In the genomic region with DNA sequence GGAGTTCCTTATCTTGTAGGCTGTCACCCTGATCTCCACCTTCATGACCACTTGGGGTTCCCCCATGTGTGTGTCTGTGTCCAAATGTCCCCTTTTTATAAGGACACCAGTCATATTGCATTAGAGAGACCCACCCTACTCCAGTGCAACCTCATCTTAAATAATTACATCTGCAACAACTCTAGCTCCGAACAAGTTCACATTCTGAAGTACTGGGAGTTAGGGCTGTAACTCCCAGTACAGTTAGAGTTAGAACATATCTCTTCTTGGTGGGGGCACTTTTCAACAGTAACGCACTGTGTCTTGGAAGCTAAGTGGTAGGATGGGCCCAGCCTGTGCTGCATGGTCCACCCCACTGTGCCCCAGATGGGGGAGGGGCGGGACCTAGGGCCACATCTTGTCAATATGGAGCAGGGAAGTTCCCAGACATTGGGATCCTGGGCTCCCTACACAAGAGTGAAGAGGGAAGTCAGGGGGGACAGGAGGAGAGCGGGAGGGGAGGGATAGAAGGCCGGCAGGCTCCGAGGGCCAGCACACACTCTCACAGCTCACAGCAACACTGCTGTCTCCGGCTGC, we compare ENCODE assay signal across 20 cellular contexts. TPM values are rescaled to one million over a fixed set of nuclear protein-coding genes. Genes with fewer than 3 reads are reported as not detected.
DNase-seq lines count a peak whose midpoint lies in the region; ATAC-seq and TF ChIP-seq lines count a peak whose summit lies in the region.
"Had no signal": no experiment of that assay in that cellular context is flagged by ENCODE, and none has a peak within 500 bp of the region (broad histone marks: within the 10 kb centered on the region; RNA-seq: fewer than 3 reads in every experiment).

No MANE protein-coding gene starts in this region.

- H2AFZ ChIP-seq in SK-N-SH (ENCODE audit: low read depth) (no peak overlapping the region), neuronal stem cell (ENCODE audit: low read length) (no peak overlapping the region)

- no peak overlapping the region for H3K4me2 ChIP-seq in SK-N-SH
- H3K4me2 ChIP-seq in neuronal stem cell (ENCODE audit: insufficient read depth, low read length, poor library complexity, severe bottlenecking) = no peak overlapping the region

- no peaks in the 10 kb centered on the region for H3K9me2 ChIP-seq in SK-N-SH

- H3K36me3 ChIP-seq in SK-N-SH (replicated peaks in 1 of 2; ENCODE audit: control insufficient read depth in 1 of 2, insufficient read depth in 2 of 2, low read length in 1 of 2) = no peaks in the 10 kb centered on the region
- H3K36me3 ChIP-seq in H7 (replicated peaks; ENCODE audit: control insufficient read depth, insufficient read depth, low read length) = no peaks in the 10 kb centered on the region
- H3K36me3 ChIP-seq in esophagus muscularis mucosa = no peaks in the 10 kb centered on the region
- H3K36me3 ChIP-seq in neuronal stem cell (replicated peaks in 1 of 2; ENCODE audit: control insufficient read depth in 2 of 2, insufficient read depth in 2 of 2, low read length in 2 of 2) = no peaks in the 10 kb centered on the region
- H3K36me3 ChIP-seq in tibial nerve = peaks cover 0 to 7% (median 0%) of the 10 kb centered on the region in 3 donors
- H3K36me3 ChIP-seq: HAP-1, Peyer's patch had no signal

- no peak overlapping the region for H2BK120ac ChIP-seq in neuronal stem cell (ENCODE audit: low read depth, low read length)

- no peaks in the 10 kb centered on the region for H4K20me1 ChIP-seq in SK-N-SH (ENCODE audit: insufficient read depth)

- H3K27me3 ChIP-seq in SK-N-SH (ENCODE audit: insufficient read depth) (no peaks in the 10 kb centered on the region), H7 (ENCODE audit: control insufficient read depth, insufficient read depth, low read length) (no peaks in the 10 kb centered on the region), esophagus muscularis mucosa (no peaks in the 10 kb centered on the region), neuronal stem cell (ENCODE audit: control insufficient read depth in 3 of 3, insufficient read depth in 3 of 3, low read depth in 1 of 3, low read length in 3 of 3) (peaks cover 0 to 26% (median 0%) of the 10 kb centered on the region in 3 experiments), tibial nerve (no peaks in the 10 kb centered on the region)
- H3K27me3 ChIP-seq: Peyer's patch had no signal

- no peaks in the 10 kb centered on the region for H3K79me2 ChIP-seq in SK-N-SH (ENCODE audit: insufficient read depth)

- H2BK15ac ChIP-seq in neuronal stem cell (ENCODE audit: low read length) = no peak overlapping the region

- H3K79me1 ChIP-seq in neuronal stem cell (ENCODE audit: low read depth, low read length) = no peaks in the 10 kb centered on the region

- H3K4me1 ChIP-seq in SK-N-SH (ENCODE audit: control insufficient read depth in 1 of 2, insufficient read depth in 2 of 2, low read depth in 1 of 2, low read length in 1 of 2) = no peaks in the 10 kb centered on the region
- no peaks in the 10 kb centered on the region for H3K4me1 ChIP-seq in esophagus muscularis mucosa
- H3K4me1 ChIP-seq in neuronal stem cell (ENCODE audit: control insufficient read depth in 2 of 2, insufficient read depth in 1 of 2, low read depth in 1 of 2, low read length in 2 of 2) = no peaks in the 10 kb centered on the region
- no peaks in the 10 kb centered on the region for H3K4me1 ChIP-seq in tibial nerve
- H3K4me1 ChIP-seq: Peyer's patch had no signal

- no peak overlapping the region for H3K9ac ChIP-seq in SK-N-SH
- no peak overlapping the region for H3K9ac ChIP-seq in neuronal stem cell (ENCODE audit: low read depth, low read length, poor library complexity)

- TF ChIP-seq POLR2A in esophagus muscularis mucosa (IDR thresholded peaks at IDR 0.05; ENCODE audit: low read depth) = no peak
- TF ChIP-seq POLR2A in tibial nerve (IDR thresholded peaks at IDR 0.05) = no peak

- no peak overlapping the region for H3K14ac ChIP-seq in neuronal stem cell (ENCODE audit: low read length)

- TF ChIP-seq EP300 in SK-N-SH (IDR thresholded peaks at IDR 0.05; ENCODE audit: borderline replicate concordance in 1 of 2, low read depth in 1 of 2, low read length in 1 of 2) (no peak), esophagus muscularis mucosa (IDR thresholded peaks at IDR 0.05) (no peak), tibial nerve (IDR thresholded peaks at IDR 0.05) (no peak)

- TF ChIP-seq RAD21 in SK-N-SH (IDR thresholded peaks at IDR 0.05; ENCODE audit: low read length) = no peak

- H2BK5ac ChIP-seq in neuronal stem cell (ENCODE audit: low read length) = peak overlapping the region; percentile 77

- H3K27ac ChIP-seq in SK-N-SH (ENCODE audit: low read depth in 2 of 2, low read length in 1 of 2) = no peak overlapping the region
- no peak overlapping the region for H3K27ac ChIP-seq in esophagus muscularis mucosa (replicated peaks in 1 of 4)
- no peak overlapping the region for H3K27ac ChIP-seq in neuronal stem cell (replicated peaks; ENCODE audit: low read length)
- H3K27ac ChIP-seq in tibial nerve = no peak overlapping the region
- H3K27ac ChIP-seq: 22Rv1, Peyer's patch had no signal

- H3F3A ChIP-seq in SK-N-SH (replicated peaks; ENCODE audit: insufficient read depth) = no peaks in the 10 kb centered on the region

- H4K91ac ChIP-seq in neuronal stem cell (ENCODE audit: low read depth, low read length, poor library complexity) = no peak overlapping the region

- POLR2A ChIA-PET in SK-N-SH (lab: Yijun Ruan, JAX) = no interaction called here

- H3K4ac ChIP-seq in neuronal stem cell (ENCODE audit: low read length) = peak overlapping the region; percentile 13

- no peak for ATAC-seq in SK-N-SH treated with all-trans-retinoic acid at 6 μM for 48 hours
- no peak for ATAC-seq in sciatic nerve

- peak; percentile 4 for DNase-seq in SK-N-SH
- peak; percentile 58 for DNase-seq in H7
- peak; percentile 91 for DNase-seq in esophagus muscularis mucosa (ENCODE audit: extremely low spot score)
- DNase-seq in neuronal stem cell (ENCODE audit: low spot score) = no peak
- no peak for DNase-seq in tibial nerve (ENCODE audit: low spot score in 2 of 2)
- DNase-seq in cortex of kidney (lab: John Stamatoyannopoulos, UW) = no peak
- DNase-seq in sciatic nerve (ENCODE audit: low spot score) = no peak
- DNase-seq: DMS79 treated with DMSO at 0.1 percent for 48 hours, MM.1S, NCI-H1092, NCI-H1436 treated with DMSO at 0.1 percent for 48 hours, NCI-H2029 treated with DMSO at 0.1 percent for 48 hours, NCI-H2171, NCI-H446, NCI-H69, Peyer's patch had no signal

- CTCF ChIA-PET in SK-N-SH (lab: Yijun Ruan, JAX) = no interaction called here

- H3K23ac ChIP-seq in neuronal stem cell (ENCODE audit: low read depth, low read length, poor library complexity) = no peak overlapping the region

- no peak overlapping the region for H3K4me3 ChIP-seq in SK-N-SH (ENCODE audit: low read depth in 2 of 2, low read length in 1 of 2)
- H3K4me3 ChIP-seq in H7 (ENCODE audit: insufficient read depth, low read depth, low read length) = no peak overlapping the region
- no peak overlapping the region for H3K4me3 ChIP-seq in esophagus muscularis mucosa
- H3K4me3 ChIP-seq in neuronal stem cell (ENCODE audit: low read length in 2 of 2) = no peak overlapping the region
- no peak overlapping the region for H3K4me3 ChIP-seq in tibial nerve
- H3K4me3 ChIP-seq: HAP-1, Peyer's patch had no signal

- WGBS in SK-N-SH (ENCODE audit: low lambda C conversion rate) = 37% methylated on average over 5 of the region's 7 CpGs
- 82% methylated on average over 7 of the region's 7 CpGs for WGBS in esophagus muscularis mucosa
- no CpG with 5 or more reads among the region's 7 CpGs for WGBS in neuronal stem cell (ENCODE audit: extremely low coverage in 2 of 2, insufficient read length in 2 of 2, insufficient replicate concordance in 1 of 2), 2 donors
- WGBS in tibial nerve, 2 donors = 70 to 71% methylated on average over 7 of the region's 7 CpGs

- no peak overlapping the region for H2AK5ac ChIP-seq in neuronal stem cell (ENCODE audit: low read depth, low read length)

- no peak for TF ChIP-seq CTCF in SK-N-SH (IDR thresholded peaks at IDR 0.05)
- TF ChIP-seq CTCF in esophagus muscularis mucosa (IDR thresholded peaks at IDR 0.05) = no peak
- TF ChIP-seq CTCF in tibial nerve (IDR thresholded peaks at IDR 0.05) = no peak

- H3K9me3 ChIP-seq in SK-N-SH = no peaks in the 10 kb centered on the region
- peaks cover 0 to 6% (median 3%) of the 10 kb centered on the region in 4 donors for H3K9me3 ChIP-seq in esophagus muscularis mucosa
- peaks cover 0 to 8% of the 10 kb centered on the region in 2 donors for H3K9me3 ChIP-seq in neuronal stem cell (replicated peaks in 1 of 2; ENCODE audit: control insufficient read depth in 2 of 2, insufficient read depth in 1 of 2, low read depth in 1 of 2, low read length in 2 of 2)
- peaks cover 0 to 21% (median 0%) of the 10 kb centered on the region in 4 donors for H3K9me3 ChIP-seq in tibial nerve
- H3K9me3 ChIP-seq: HAP-1, Peyer's patch had no signal

- no peak overlapping the region for H2BK12ac ChIP-seq in neuronal stem cell (ENCODE audit: low read length)

- intact Hi-C loops in esophagus muscularis mucosa (cut with DNase I) (no loop called here), sciatic nerve (cut with DNase I) (no loop called here)

- H4K8ac ChIP-seq in neuronal stem cell (ENCODE audit: low read depth, low read length) = no peak overlapping the region

- no peak overlapping the region for H3K18ac ChIP-seq in neuronal stem cell (ENCODE audit: low read length)

TF ChIP-seq in SK-N-SH, 30 proteins besides CTCF, POLR2A, EP300 and RAD21 (continues in another document):
- no peak for TF ChIP-seq ELF1 (IDR thresholded peaks at IDR 0.05)
- TF ChIP-seq MEF2A (IDR thresholded peaks at IDR 0.05; ENCODE audit: borderline replicate concordance, low read depth) = no peak
- TF ChIP-seq RFX5 (IDR thresholded peaks at IDR 0.05; ENCODE audit: low read length) = no peak

TF ChIP-seq in SK-N-SH treated with all-trans-retinoic acid at 6 μM for 48 hours, 23 proteins besides CTCF, POLR2A, EP300 and RAD21 (continues in another document):
- no peak for TF ChIP-seq TCF4 (CRISPR knock-in tag; IDR thresholded peaks at IDR 0.05; ENCODE audit: borderline replicate concordance)

RNA-seq across cellular contexts. Expression of gene KLF15, which starts 42.0 kb away (rescaled TPM):
- 0.28 and 0.39 TPM in 2 replicates for polyA plus RNA-seq in SK-N-SH (2012; rRNA removed)
- polyA plus RNA-seq in SK-N-SH (2012; cell fraction: cytosol; rRNA removed) = 0.19 and 0.33 TPM in 2 replicates
- polyA plus RNA-seq in SK-N-SH (2012; cell fraction: nucleus; rRNA removed) = 0.32 and 0.50 TPM in 2 replicates
- total RNA-seq in H7 (2014; rRNA removed; shearing (Covaris generic)) = 8.5 and 10.5 TPM in 2 replicates
- total RNA-seq in esophagus muscularis mucosa = 100 to 1,000 TPM in 2 of 4 donors, 10 to 100 TPM in 2; 84.3 to 208 (median 93.6) TPM
- polyA plus RNA-seq in neuronal stem cell (2013, experiment 1 of 2) = 6.0 TPM
- 5.6 TPM for polyA plus RNA-seq in neuronal stem cell (2013, experiment 2 of 2)
- 100 to 1,000 TPM; 138 to 234 (median 176) TPM for total RNA-seq in tibial nerve
- total RNA-seq in sciatic nerve = 22.7 TPM
- polyA plus RNA-seq: CD14-positive monocyte had no signal

Comparison
In these comparisons a context has a peak if more than half of its experiments do, and no peak if none do; other contexts are left out.
1. DNase-seq: peak in SK-N-SH (single experiment), H7 (single experiment) and esophagus muscularis mucosa (single experiment); none in neuronal stem cell (single experiment), tibial nerve (0 of 2), cortex of kidney (single experiment) and sciatic nerve (single experiment).